10 cellular contexts compared by ENCODE assay signal in the genomic region with DNA sequence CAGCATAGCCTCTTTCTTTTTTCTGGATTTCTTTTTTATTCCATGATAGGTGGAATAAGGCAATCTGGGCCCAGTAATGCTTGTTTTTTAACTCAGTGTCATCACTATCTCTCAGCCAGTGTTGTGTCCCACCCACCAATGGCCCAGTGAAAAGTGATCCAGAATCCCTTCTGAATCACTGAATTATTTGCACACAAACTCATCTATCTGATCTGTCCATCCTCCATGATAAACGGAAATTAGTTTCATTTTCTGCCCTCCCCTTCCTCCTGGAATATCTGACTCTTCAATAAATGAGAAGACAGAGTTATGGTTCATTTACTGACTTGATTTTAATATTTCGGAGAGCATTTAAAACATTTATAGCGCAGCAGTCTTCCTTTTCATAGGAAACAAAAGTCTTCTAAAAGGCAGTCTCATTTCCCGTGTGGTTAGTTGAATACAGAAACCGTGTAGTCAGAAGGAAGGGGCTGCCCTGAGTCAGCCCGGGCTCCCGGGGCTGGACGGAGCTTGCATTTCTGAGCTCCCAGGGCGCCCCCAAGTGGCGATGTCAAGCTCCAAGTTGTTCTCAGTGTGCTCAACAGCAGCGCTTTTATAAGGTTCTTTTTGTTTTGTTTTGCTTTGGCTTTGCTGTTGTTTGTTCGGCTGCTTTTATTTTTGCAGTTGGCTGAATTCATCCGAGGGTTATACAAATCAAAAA. TPM values are rescaled to one million over a fixed set of nuclear protein-coding genes. Genes with fewer than 3 reads are reported as not detected.
A peak's percentile ranks its signal among the peaks of the same experiment; 100 is the strongest.
DNase-seq lines count a peak whose midpoint lies in the region; ATAC-seq and TF ChIP-seq lines count a peak whose summit lies in the region.
"Not testable (repeated sequence)": the region's sequence is repeated elsewhere in the genome, so short reads cannot be mapped to it uniquely, and the experiment has no call there.
"Had no signal": no experiment of that assay in that cellular context is flagged by ENCODE, and none has a peak within 500 bp of the region (broad histone marks: within the 10 kb centered on the region; RNA-seq: fewer than 3 reads in every experiment).

No MANE protein-coding gene starts in this region.

- peak; percentile 53 for ATAC-seq in GM18505 (IDR thresholded peaks at IDR 0.05; ENCODE audit: unreplicated experiment)
- ATAC-seq in GM19467 (IDR thresholded peaks at IDR 0.05; ENCODE audit: unreplicated experiment), result peak; percentile 93
- peak; percentile 74 for ATAC-seq in HG02970 (IDR thresholded peaks at IDR 0.05; ENCODE audit: low FRiP score, unreplicated experiment)
- ATAC-seq in activated CD8-positive, alpha-beta T cell treated with anti-CD3 and anti-CD28 coated beads for 36 hours, result peak; percentile 100
- ATAC-seq in natural killer cell, result peak; percentile 64 to 90 (median 77)

- CTCF ChIA-PET in activated CD8-positive, alpha-beta T cell treated with anti-CD3 and anti-CD28 coated beads for 36 hours (lab: Charles Lee), result not testable (repeated sequence)

- not testable (repeated sequence) for H3K27ac ChIP-seq in KMS-11, uterus

- not testable (repeated sequence) for H3K27me3 ChIP-seq in KMS-11 (ENCODE audit: insufficient read depth, low read depth); uterus

- H3K9me3 Mint-ChIP-seq in activated CD8-positive, alpha-beta T cell treated with anti-CD3 and anti-CD28 coated beads for 36 hours; endothelial cell (ENCODE audit: unreplicated experiment); natural killer cell: not testable (repeated sequence)

- POLR2A ChIA-PET in activated CD8-positive, alpha-beta T cell treated with anti-CD3 and anti-CD28 coated beads for 36 hours (lab: Charles Lee), result not testable (repeated sequence)

- TF ChIP-seq CTCF in KMS-11 (conservative IDR thresholded peaks at IDR 0.05; ENCODE audit: low read depth, low read length), result peak; percentile 26; the same call in 1 of the 2 replicates
- TF ChIP-seq CTCF in activated CD8-positive, alpha-beta T cell treated with anti-CD3 and anti-CD28 coated beads for 36 hours (IDR thresholded peaks at IDR 0.05); endothelial cell (IDR thresholded peaks at IDR 0.05; ENCODE audit: unreplicated experiment); natural killer cell (IDR thresholded peaks at IDR 0.05): not testable (repeated sequence)
- peak in 1 of 4 experiments; percentile 9 for TF ChIP-seq CTCF in uterus (IDR thresholded peaks at IDR 0.05)

- not testable (repeated sequence) for H3K4me3 ChIP-seq in KMS-11 (IDR thresholded peaks at IDR 0.05; ENCODE audit: insufficient read depth, low read depth, low read length); uterus

- not testable (repeated sequence) for H4K20me1 ChIP-seq in KMS-11 (ENCODE audit: insufficient read depth)

- TF ChIP-seq POLR2A in GM18505 (IDR thresholded peaks at IDR 0.05; ENCODE audit: borderline replicate concordance, extremely low read depth, insufficient read depth, insufficient read length); uterus (IDR thresholded peaks at IDR 0.05): not testable (repeated sequence)

- not testable (repeated sequence) for H3K36me3 Mint-ChIP-seq in activated CD8-positive, alpha-beta T cell treated with anti-CD3 and anti-CD28 coated beads for 36 hours (ENCODE audit: low read depth); endothelial cell (ENCODE audit: low read depth, unreplicated experiment); natural killer cell

- H2AFZ ChIP-seq in KMS-11 (ENCODE audit: low read depth), result not testable (repeated sequence)

- not testable (repeated sequence) for H3K4me3 Mint-ChIP-seq in activated CD8-positive, alpha-beta T cell treated with anti-CD3 and anti-CD28 coated beads for 36 hours; endothelial cell (ENCODE audit: unreplicated experiment); natural killer cell

- H3K27ac Mint-ChIP-seq in activated CD8-positive, alpha-beta T cell treated with anti-CD3 and anti-CD28 coated beads for 36 hours; endothelial cell (ENCODE audit: unreplicated experiment); natural killer cell: not testable (repeated sequence)

- H3K9me3 ChIP-seq in uterus, result not testable (repeated sequence)

- H3K9ac ChIP-seq in KMS-11, result not testable (repeated sequence)

- peak; percentile 68 for DNase-seq in activated CD8-positive, alpha-beta T cell treated with anti-CD3 and anti-CD28 coated beads for 36 hours
- DNase-seq in endothelial cell (ENCODE audit: low spot score) (peak; percentile 80), uterus (peak; percentile 47 to 58)
- not testable (repeated sequence) for DNase-seq in natural killer cell

- not testable (repeated sequence) for H3K36me3 ChIP-seq in KMS-11 (ENCODE audit: insufficient read depth); uterus

- H3K27me3 Mint-ChIP-seq in activated CD8-positive, alpha-beta T cell treated with anti-CD3 and anti-CD28 coated beads for 36 hours; endothelial cell (ENCODE audit: unreplicated experiment); natural killer cell (ENCODE audit: low read depth in 2 of 2): not testable (repeated sequence)

- intact Hi-C loops in activated CD8-positive, alpha-beta T cell treated with anti-CD3 and anti-CD28 coated beads for 36 hours (cut with micrococcal nuclease); natural killer cell (cut with micrococcal nuclease); uterus (cut with DNase I; ENCODE audit: low total_unique reads): not testable (repeated sequence)

- H3K4me1 ChIP-seq in KMS-11 (ENCODE audit: low read depth, poor library complexity, severe bottlenecking); uterus: not testable (repeated sequence)

- H3K4me1 Mint-ChIP-seq in activated CD8-positive, alpha-beta T cell treated with anti-CD3 and anti-CD28 coated beads for 36 hours (ENCODE audit: low read depth); endothelial cell (ENCODE audit: unreplicated experiment); natural killer cell: not testable (repeated sequence)

- H3K4me2 ChIP-seq in KMS-11, result not testable (repeated sequence)

- H3K79me2 ChIP-seq in KMS-11 (ENCODE audit: insufficient read depth, low read depth), result not testable (repeated sequence)

RNA-seq across cellular contexts. Expression of a gene that starts 12.6 kb away (rescaled TPM):
- total RNA-seq in activated CD8-positive, alpha-beta T cell treated with anti-CD3 and anti-CD28 coated beads for 36 hours, result not detected
- 1.4 TPM for total RNA-seq in endothelial cell (ENCODE audit: unreplicated experiment)
- not detected for total RNA-seq in natural killer cell
- 100 to 1,000 TPM in 1 of 4 donors, 10 to 100 TPM in 2, 1 to 10 TPM in 1; 4.1 to 107 (median 42.7) TPM for total RNA-seq in uterus
- total RNA-seq: mononuclear cell, SJSA1 had no signal
